In the genomic region with DNA sequence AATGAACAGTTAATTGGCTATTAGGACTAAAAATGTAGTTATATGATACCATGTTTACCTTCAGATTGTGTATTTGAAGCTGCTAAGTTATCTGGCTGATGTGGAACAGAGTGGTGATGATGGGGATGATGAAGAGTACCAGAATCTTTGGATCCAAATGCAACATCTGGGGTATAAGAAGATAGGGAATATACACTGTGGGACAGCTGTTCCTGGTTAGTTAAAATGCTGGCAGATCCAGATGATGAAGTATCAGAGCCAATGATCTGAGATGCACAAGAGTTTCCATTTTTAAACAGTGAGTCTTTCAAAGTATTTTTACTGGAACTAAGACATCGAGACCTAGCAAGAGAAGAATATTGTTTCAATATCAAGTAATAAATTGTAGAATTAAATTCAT, we compare ENCODE assay signal across 10 cellular contexts.
"Had no signal": no experiment of that assay in that cellular context is flagged by ENCODE, and none has a peak within 500 bp of the region (broad histone marks: within the 10 kb centered on the region; RNA-seq: fewer than 3 reads in every experiment).

No MANE protein-coding gene starts in this region.

- DNase-seq: H9, HCEC 1CT, HFFc6, KBM-7 had no signal

- ATAC-seq: GM23338, HepG2 had no signal

- H3K4me3 ChIP-seq: GM23338 had no signal

- H3K27ac ChIP-seq: HL-60, KMS-11 had no signal

- H3K4me2 ChIP-seq: GM23338, KMS-11 had no signal

- H3K9me3 Mint-ChIP-seq: GM23338, H9, HFFc6, IgD-negative memory B cell had no signal

- H3K4me3 Mint-ChIP-seq: GM23338, H9, HFFc6, IgD-negative memory B cell had no signal

- H3K27ac Mint-ChIP-seq: GM23338, H9, HFFc6, IgD-negative memory B cell had no signal

- H3K4me1 Mint-ChIP-seq: GM23338, H9, IgD-negative memory B cell had no signal

- H3K9ac ChIP-seq: KMS-11 had no signal

- FAIRE-seq: H54, HepG2 had no signal

- H2AFZ ChIP-seq: GM23338 had no signal
